34 cellular contexts compared by ENCODE assay signal in genomic region chr2:214117054-214117453, GRCh38.
"Had no signal": no experiment of that assay in that cellular context is flagged by ENCODE, and none has a peak within 500 bp of the region (broad histone marks: within the 10 kb centered on the region; RNA-seq: fewer than 3 reads in every experiment).

No MANE protein-coding gene starts in this region.

- H3K4me3 ChIP-seq: MG63 had no signal

- DNase-seq: Karpas-422, Kasumi-1, MG63, MM.1S, MV-4-11, NCI-H1048, NCI-H1092, NCI-H1092 treated with DMSO at 0.1 percent for 48 hours, NCI-H1105, NCI-H1105 treated with DMSO at 0.1 percent for 48 hours, NCI-H1417, NCI-H1417 treated with DMSO at 0.1 percent for 48 hours, NCI-H1436, NCI-H1436 treated with DMSO at 0.1 percent for 48 hours, NCI-H146, NCI-H1694, NCI-H1694 treated with DMSO at 0.1 percent for 48 hours, NCI-H187, NCI-H187 treated with DMSO at 0.1 percent for 48 hours, NCI-H1930, NCI-H2029, NCI-H2029 treated with DMSO at 0.1 percent for 48 hours, NCI-H2081, NCI-H2081 treated with DMSO at 0.1 percent for 48 hours, NCI-H2107, NCI-H2171, NCI-H2171 treated with DMSO at 0.1 percent for 48 hours, NCI-H2227 treated with DMSO at 0.1 percent for 48 hours, NCI-H226, NCI-H345, NCI-H446, NCI-H446 treated with DMSO at 0.1 percent for 48 hours, NCI-H510A, NCI-H510A treated with DMSO at 0.1 percent for 48 hours had no signal

- H3K36me3 ChIP-seq: MG63 had no signal

- H3K27me3 ChIP-seq: MG63 had no signal
